Comparison of ENCODE assay signal across 8 cellular contexts in genomic region chr17:29124135-29124930, GRCh38. TPM values are rescaled to one million over a fixed set of nuclear protein-coding genes. Genes with fewer than 3 reads are reported as not detected.
DNase-seq lines count a peak whose midpoint lies in the region; ATAC-seq and TF ChIP-seq lines count a peak whose summit lies in the region.

No MANE protein-coding gene starts in this region.

- ATAC-seq in HCT116: peak; percentile 91
- no peak for ATAC-seq in HG03045 (IDR thresholded peaks at IDR 0.05; ENCODE audit: unreplicated experiment)

- H3K9me3 Mint-ChIP-seq in nephron progenitor cell: no peaks in the 10 kb centered on the region

- 0 out of 2 replicates have a peak overlapping the region, but pooled peaks have one; percentile 4 for H3K9ac ChIP-seq in HCT116 (ENCODE audit: low read length)

- H3K4me2 ChIP-seq in HCT116 (ENCODE audit: low read length): peak overlapping the region; percentile 34

- H3K4me3 ChIP-seq in HCT116 (replicated peaks in 1 of 2; ENCODE audit: low read depth in 1 of 2, low read length in 2 of 2) (no peak overlapping the region), WI38 (ENCODE audit: low read depth, low read length) (no peak overlapping the region), fibroblast of mammary gland (ENCODE audit: control insufficient read depth, low read depth, low read length) (no peak overlapping the region)

- no peaks in the 10 kb centered on the region for H3K9me2 ChIP-seq in HCT116 (ENCODE audit: insufficient read depth)

- no peak for TF ChIP-seq POLR2A in HCT116 (IDR thresholded peaks at IDR 0.05; ENCODE audit: borderline replicate concordance, extremely low read depth, insufficient read depth, insufficient read length)

- DNase-seq in DMS153 treated with DMSO at 0.1 percent for 48 hours (lab: John Stamatoyannopoulos, UW; ENCODE audit: unreplicated experiment) (peak; percentile 45), HCT116 (ENCODE audit: low read depth, low spot score) (no peak), NCI-H2196 treated with DMSO at 0.1 percent for 48 hours (lab: John Stamatoyannopoulos, UW; ENCODE audit: unreplicated experiment) (peak; percentile 9), fibroblast of mammary gland (ENCODE audit: low read depth) (peak; percentile 83), nephron progenitor cell (no peak), ureter (ENCODE audit: low spot score) (no peak)

- RAD21 ChIA-PET in HCT116 (lab: Charles Lee; ENCODE audit: low non-redundant PET in 1 of 2, low total read pairs in 2 of 2, uncharacterized antibody in 2 of 2, unreplicated experiment in 2 of 2): interaction anchor here (0.8 to 2.1 kb wide), 14 partner anchors 8 to 441 kb away, joined by 3 to 22 read pairs (median 4); partner anchors contain the start of gene MYO18A (in 1 of the 2)

- H3K4me1 ChIP-seq in HCT116 (ENCODE audit: control insufficient read depth in 1 of 2, insufficient read depth in 2 of 2, low read length in 2 of 2): peaks cover 14 to 21% of the 10 kb centered on the region in 2 experiments; a peak in 3 of 4 replicates

- peaks cover 25% of the 10 kb centered on the region for H3K4me1 Mint-ChIP-seq in nephron progenitor cell

- no peaks in the 10 kb centered on the region for H3K27me3 ChIP-seq in HCT116 (ENCODE audit: insufficient read depth, low read length)

- H3K27me3 Mint-ChIP-seq in nephron progenitor cell (ENCODE audit: low read depth, poor library complexity): no peaks in the 10 kb centered on the region

- intact Hi-C loops in HCT116 (cut with micrococcal nuclease): loop anchor here (1.0 kb wide), 1 partner anchor 20 kb away; no protein-coding TSS in a partner anchor

- TF ChIP-seq RAD21 in HCT116 (IDR thresholded peaks at IDR 0.05; ENCODE audit: low read depth): peak; percentile 95

- H3K4me3 Mint-ChIP-seq in nephron progenitor cell: no peak overlapping the region

- no peak overlapping the region; the same call in 1 of the 2 replicates for H3K27ac ChIP-seq in HCT116 (ENCODE audit: low read depth, low read length)

- peaks cover 2% of the 10 kb centered on the region; the same call in 1 of the 2 replicates for H3K79me2 ChIP-seq in HCT116 (ENCODE audit: insufficient read depth, low read length)

- TF ChIP-seq CTCF in HCT116 (IDR thresholded peaks at IDR 0.05 in 2 of 3, conservative IDR thresholded peaks at IDR 0.05 in 1 of 3; ENCODE audit: borderline replicate concordance in 1 of 3, insufficient read depth in 1 of 3, low read depth in 2 of 3, low read length in 2 of 3) (peak; percentile 66 to 92 (median 78)), WI38 (IDR thresholded peaks at IDR 0.05; ENCODE audit: low read depth, low read length) (peak; percentile 64), fibroblast of mammary gland (conservative IDR thresholded peaks at IDR 0.05; ENCODE audit: control insufficient read depth, insufficient read depth, low read depth, low read length) (peak; percentile 90), nephron progenitor cell (IDR thresholded peaks at IDR 0.05) (peak; percentile 55)

- POLR2A ChIA-PET in HCT116 (lab: Charles Lee): interaction anchor here (0.7 to 1.5 kb wide), 7 partner anchors 12 to 405 kb away, joined by 3 to 6 read pairs (median 3); partner anchors contain the start of genes MYO18A, NUFIP2, PHF12 and RPL23A

- H3K36me3 ChIP-seq in HCT116 (ENCODE audit: control insufficient read depth in 1 of 2, insufficient read depth in 2 of 2, low read length in 2 of 2): no peaks in the 10 kb centered on the region

- H2AFZ ChIP-seq in HCT116 (ENCODE audit: low read depth, low read length, poor library complexity, severe bottlenecking): no peak overlapping the region

- no TSS peak for BruUV-seq in HCT116 (replicated peaks; lab: Mats Ljungman, UMichigan)

- CTCF ChIA-PET in HCT116 (lab: Charles Lee): interaction anchor here (0.5 to 4.8 kb wide), 35 partner anchors 8 to 969 kb away, joined by 3 to 110 read pairs (median 4); partner anchors contain the start of genes ABHD15, ANKRD13B, MYO18A and NUFIP2

- no peaks in the 10 kb centered on the region for H3K9me3 ChIP-seq in HCT116 (ENCODE audit: control insufficient read depth in 1 of 2, insufficient read depth in 1 of 2, low read depth in 1 of 2, low read length in 2 of 2)

- H4K20me1 ChIP-seq in HCT116 (ENCODE audit: insufficient read depth): no peaks in the 10 kb centered on the region

- H3K36me3 Mint-ChIP-seq in nephron progenitor cell (ENCODE audit: low read depth): no peaks in the 10 kb centered on the region

- no peak overlapping the region for H3K27ac Mint-ChIP-seq in nephron progenitor cell

TF ChIP-seq in HCT116, 20 proteins besides CTCF, POLR2A, EP300 and RAD21:
- no peak for TF ChIP-seq CBX3 (IDR thresholded peaks at IDR 0.05; ENCODE audit: low read depth)
- TF ChIP-seq TCF7L2 (IDR thresholded peaks at IDR 0.05; ENCODE audit: borderline replicate concordance, extremely low read depth, insufficient read depth, insufficient read length): no peak
- TF ChIP-seq SRF (IDR thresholded peaks at IDR 0.05; ENCODE audit: low read depth): no peak
- no peak for TF ChIP-seq YY1 (IDR thresholded peaks at IDR 0.05; ENCODE audit: extremely low read depth, insufficient replicate concordance, low read depth, low read length)
- no peak for TF ChIP-seq ZNF274 (IDR thresholded peaks at IDR 0.05; ENCODE audit: low read depth, low read length)
- TF ChIP-seq MAX (IDR thresholded peaks at IDR 0.05): no peak
- TF ChIP-seq EZH2 (IDR thresholded peaks at IDR 0.05): no peak
- TF ChIP-seq, protein P1, sequence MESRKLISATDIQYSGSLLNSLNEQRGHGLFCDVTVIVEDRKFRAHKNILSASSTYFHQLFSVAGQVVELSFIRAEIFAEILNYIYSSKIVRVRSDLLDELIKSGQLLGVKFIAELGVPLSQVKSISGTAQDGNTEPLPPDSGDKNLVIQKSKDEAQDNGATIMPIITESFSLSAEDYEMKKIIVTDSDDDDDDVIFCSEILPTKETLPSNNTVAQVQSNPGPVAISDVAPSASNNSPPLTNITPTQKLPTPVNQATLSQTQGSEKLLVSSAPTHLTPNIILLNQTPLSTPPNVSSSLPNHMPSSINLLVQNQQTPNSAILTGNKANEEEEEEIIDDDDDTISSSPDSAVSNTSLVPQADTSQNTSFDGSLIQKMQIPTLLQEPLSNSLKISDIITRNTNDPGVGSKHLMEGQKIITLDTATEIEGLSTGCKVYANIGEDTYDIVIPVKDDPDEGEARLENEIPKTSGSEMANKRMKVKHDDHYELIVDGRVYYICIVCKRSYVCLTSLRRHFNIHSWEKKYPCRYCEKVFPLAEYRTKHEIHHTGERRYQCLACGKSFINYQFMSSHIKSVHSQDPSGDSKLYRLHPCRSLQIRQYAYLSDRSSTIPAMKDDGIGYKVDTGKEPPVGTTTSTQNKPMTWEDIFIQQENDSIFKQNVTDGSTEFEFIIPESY (IDR thresholded peaks at IDR 0.05; ENCODE audit: extremely low read depth, insufficient replicate concordance, low read length): no peak
- no peak for TF ChIP-seq SP1 (IDR thresholded peaks at IDR 0.05; ENCODE audit: low read depth)
- TF ChIP-seq POLR2AphosphoS5 (IDR thresholded peaks at IDR 0.05; ENCODE audit: low read depth, low read length): no peak

RNA-seq across cellular contexts. Expression of gene MYO18A, which starts 55.9 kb away (rescaled TPM):
- 37.2 TPM for total RNA-seq in HCT116 (2021; ENCODE audit: unreplicated experiment)
- 33.8 and 36.0 TPM in 2 replicates for polyA plus RNA-seq in HCT116 (2012)
- 74.5 TPM for total RNA-seq in ureter

Comparison
In these comparisons a context has a peak if more than half of its experiments do, and no peak if none do; other contexts are left out.
1. DNase-seq: peak in DMS153 treated with DMSO at 0.1 percent for 48 hours (single experiment), NCI-H2196 treated with DMSO at 0.1 percent for 48 hours (single experiment) and fibroblast of mammary gland (single experiment); none in HCT116 (single experiment), nephron progenitor cell (single experiment) and ureter (single experiment).
2. Peak in every context shown above with its lines, with median percentiles within 50 percentile points of each other: CTCF ChIP-seq.